Comparison of ENCODE assay signal across 18 cellular contexts in genomic region chr7:15750741-15751140, GRCh38.
"Had no signal": no experiment of that assay in that cellular context is flagged by ENCODE, and none has a peak within 500 bp of the region (broad histone marks: within the 10 kb centered on the region; RNA-seq: fewer than 3 reads in every experiment).

No MANE protein-coding gene starts in this region.

- H3K27ac Mint-ChIP-seq: activated naive CD4-positive, alpha-beta T cell treated with anti-CD3 and anti-CD28 coated beads, Interleukin-2, amount 10 ng/mL, durations not matched to agents 7 days and 5 days; brain; naive thymus-derived CD4-positive, alpha-beta T cell; T-cell; type B pancreatic cell had no signal

- H3K9me3 ChIP-seq: adrenal gland, mucosa of descending colon, SK-N-SH, suprapubic skin had no signal

- H3K9me3 Mint-ChIP-seq: T-cell, type B pancreatic cell had no signal

- H3K27me3 ChIP-seq: adrenal gland, suprapubic skin had no signal

- H3K4me1 ChIP-seq: parathyroid adenoma had no signal

- H3K4me3 ChIP-seq: adrenal gland, mucosa of descending colon, skin epidermis, suprapubic skin had no signal

- ATAC-seq: left lobe of liver; mucosa of descending colon; naive thymus-derived CD4-positive, alpha-beta T cell; T-cell had no signal

- H3K36me3 Mint-ChIP-seq: activated naive CD4-positive, alpha-beta T cell treated with anti-CD3 and anti-CD28 coated beads, Interleukin-2, amount 10 ng/mL, durations not matched to agents 7 days and 5 days; brain; naive thymus-derived CD4-positive, alpha-beta T cell; T-cell; type B pancreatic cell had no signal

- H3K4me1 Mint-ChIP-seq: activated naive CD4-positive, alpha-beta T cell treated with anti-CD3 and anti-CD28 coated beads, Interleukin-2, amount 10 ng/mL, durations not matched to agents 7 days and 5 days; brain; naive thymus-derived CD4-positive, alpha-beta T cell; T-cell had no signal

- DNase-seq: activated CD4-positive, alpha-beta T cell treated with anti-CD3 and anti-CD28 coated beads, Interleukin-2, amount 50 U/mL, for 4 hours; activated CD4-positive, CD25-positive, alpha-beta regulatory T cell treated with anti-CD3 and anti-CD28 coated beads, Interleukin-2, amount 50 U/mL, for 72 hours; activated naive CD4-positive, alpha-beta T cell treated with anti-CD3 and anti-CD28 coated beads, Interleukin-2, amount 10 ng/mL, durations not matched to agents 7 days and 5 days; adrenal gland; hippocampal formation; mucosa of descending colon; naive thymus-derived CD4-positive, alpha-beta T cell; SK-N-SH; stimulated activated CD4-positive, alpha-beta T cell treated with anti-CD3 and anti-CD28 coated beads, Interleukin-4, amount 100 ng/mL, for 24 hours; stimulated activated naive CD4-positive, alpha-beta T cell treated with Interleukin-2 at 50 U/mL for 16 hours; T-cell; T-helper 9 cell had no signal

- H3K36me3 ChIP-seq: adrenal gland, suprapubic skin had no signal

- H3K27ac ChIP-seq: adrenal gland, parathyroid adenoma had no signal

- H3K4me3 Mint-ChIP-seq: activated naive CD4-positive, alpha-beta T cell treated with anti-CD3 and anti-CD28 coated beads, Interleukin-2, amount 10 ng/mL, durations not matched to agents 7 days and 5 days; brain; naive thymus-derived CD4-positive, alpha-beta T cell; T-cell; type B pancreatic cell had no signal
